Comparison of ENCODE assay signal across 8 cellular contexts in the genomic region with DNA sequence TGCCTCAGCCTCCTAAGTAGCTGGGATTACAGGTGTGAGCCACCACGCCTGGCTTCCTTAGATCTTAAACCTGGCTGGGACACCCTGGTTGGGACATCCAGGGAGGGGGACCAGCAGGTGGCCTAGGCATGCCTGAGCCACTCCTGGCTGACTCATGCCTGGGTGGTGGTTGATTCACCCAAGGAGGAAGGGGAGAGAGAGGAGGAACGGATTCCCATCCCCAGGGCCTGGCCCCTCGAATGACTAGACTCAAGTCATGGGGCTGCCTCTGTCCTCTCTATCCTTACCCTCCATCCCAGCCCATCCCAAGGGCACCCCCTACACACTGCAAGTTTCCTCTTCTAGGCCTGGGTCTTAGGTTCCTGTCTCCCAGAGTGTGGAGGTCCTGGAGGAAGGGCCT. TPM values are rescaled to one million over a fixed set of nuclear protein-coding genes. Genes with fewer than 3 reads are reported as not detected.
A peak's percentile ranks its signal among the peaks of the same experiment; 100 is the strongest.
DNase-seq lines count a peak whose midpoint lies in the region; TF ChIP-seq lines count a peak whose summit lies in the region.

No MANE protein-coding gene starts in this region.

- peaks cover 94% of the 10 kb centered on the region for H3K4me1 ChIP-seq in effector memory CD4-positive, alpha-beta T cell (ENCODE audit: control insufficient read depth, insufficient read depth, low read length, poor library complexity, severe bottlenecking)

- H3K4me3 ChIP-seq in effector memory CD4-positive, alpha-beta T cell (ENCODE audit: insufficient read depth, low read depth, low read length, poor library complexity, severe bottlenecking) = peak overlapping the region; percentile 20
- no peak overlapping the region for H3K4me3 ChIP-seq in retinal pigment epithelial cell (ENCODE audit: low read length)
- H3K4me3 ChIP-seq in lower leg skin (ENCODE audit: low read depth, poor library complexity, severe bottlenecking) = no peak overlapping the region

- no peaks in the 10 kb centered on the region for H3K9me3 ChIP-seq in effector memory CD4-positive, alpha-beta T cell (ENCODE audit: control insufficient read depth, low read length)

- TF ChIP-seq CTCF in retinal pigment epithelial cell (conservative IDR thresholded peaks at IDR 0.05; ENCODE audit: low read depth, low read length) = peak; percentile 11
- no peak for TF ChIP-seq CTCF in lower leg skin (IDR thresholded peaks at IDR 0.05)

- intact Hi-C loops in lower leg skin (cut with DNase I; ENCODE audit: low total_unique reads) = no loop called here

- in situ Hi-C loops in Caki2 (cut with HindIII; ENCODE audit: low pct_unique_long_range_greater_than_20kb, low sequenced_read_pairs) = no loop called here

- H3K27me3 ChIP-seq in effector memory CD4-positive, alpha-beta T cell (replicated peaks; ENCODE audit: control insufficient read depth, insufficient read depth, low read length, poor library complexity, severe bottlenecking) = no peaks in the 10 kb centered on the region

- WGBS in lower leg skin, 2 donors = 52 to 56% methylated on average over 3 of the region's 3 CpGs

- H3K27ac ChIP-seq in effector memory CD4-positive, alpha-beta T cell (ENCODE audit: insufficient read depth, low read length, poor library complexity, severe bottlenecking) = peak overlapping the region; percentile 90

- peak; percentile 83 for DNase-seq in Caki2 (ENCODE audit: low read depth)
- peak; percentile 63 for DNase-seq in RPMI7951 (ENCODE audit: low read depth)
- peak in 1 of 3 donors; percentile 47 for DNase-seq in effector memory CD4-positive, alpha-beta T cell
- no peak for DNase-seq in retinal pigment epithelial cell (ENCODE audit: low read depth)
- DNase-seq in KG1 (lab: John Stamatoyannopoulos, UW) = no peak
- no peak for DNase-seq in NCI-H2196 (lab: John Stamatoyannopoulos, UW; ENCODE audit: unreplicated experiment)
- DNase-seq in lower leg skin (ENCODE audit: low spot score in 2 of 2) = no peak
- DNase-seq in GF-D8 (lab: John Stamatoyannopoulos, UW) = no peak

- no peak for TF ChIP-seq POLR2A in lower leg skin (IDR thresholded peaks at IDR 0.05)

- H3K36me3 ChIP-seq in effector memory CD4-positive, alpha-beta T cell (ENCODE audit: control insufficient read depth, insufficient read depth, low read length) = peaks cover 9% of the 10 kb centered on the region

RNA-seq across cellular contexts. Expression of a gene that starts 12.7 kb away (rescaled TPM):
- 93.4 and 140 TPM in 2 replicates for total RNA-seq in Caki2 (2014; rRNA removed; shearing (Covaris generic); ENCODE audit: low replicate concordance)
- 2.8 and 5.4 TPM in 2 replicates for total RNA-seq in RPMI7951 (2014; rRNA removed; shearing (Covaris generic))
- 10 to 100 TPM; 33.0 to 81.3 (median 48.9) TPM for total RNA-seq in lower leg skin

RNA-seq across cellular contexts. Expression of a gene that starts 30.4 kb away (rescaled TPM):
- 46.9 and 54.5 TPM in 2 replicates for total RNA-seq in Caki2 (2014; rRNA removed; shearing (Covaris generic); ENCODE audit: low replicate concordance)
- 37.1 and 50.1 TPM in 2 replicates for total RNA-seq in RPMI7951 (2014; rRNA removed; shearing (Covaris generic))
- 10 to 100 TPM; 11.9 to 21.1 (median 15.8) TPM for total RNA-seq in lower leg skin

RNA-seq across cellular contexts. Expression of a gene that starts 37.5 kb away (rescaled TPM):
- 6.2 and 9.2 TPM in 2 replicates for total RNA-seq in Caki2 (2014; rRNA removed; shearing (Covaris generic); ENCODE audit: low replicate concordance)
- total RNA-seq in RPMI7951 (2014; rRNA removed; shearing (Covaris generic)) = 0.24 and 1.2 TPM in 2 replicates
- 10 to 100 TPM in 1 of 4 donors, 1 to 10 TPM in 3; 4.1 to 11.3 (median 8.4) TPM for total RNA-seq in lower leg skin

RNA-seq across cellular contexts. Expression of a gene that starts 51.2 kb away (rescaled TPM):
- total RNA-seq in Caki2 (2014; rRNA removed; shearing (Covaris generic); ENCODE audit: low replicate concordance) = 18.1 and 22.2 TPM in 2 replicates
- total RNA-seq in RPMI7951 (2014; rRNA removed; shearing (Covaris generic)) = 10.5 and 14.0 TPM in 2 replicates
- total RNA-seq in lower leg skin = 10 to 100 TPM in 2 of 4 donors, 1 to 10 TPM in 2; 4.6 to 28.5 (median 16.5) TPM

Comparison
In these comparisons a context has a peak if more than half of its experiments do, and no peak if none do; other contexts are left out.
1. DNase-seq: peak in Caki2 (single experiment) and RPMI7951 (single experiment); none in retinal pigment epithelial cell (single experiment), KG1 (single experiment), NCI-H2196 (single experiment), lower leg skin (0 of 2) and GF-D8 (single experiment).